Comparison of ENCODE assay signal across 9 cellular contexts in the genomic region with DNA sequence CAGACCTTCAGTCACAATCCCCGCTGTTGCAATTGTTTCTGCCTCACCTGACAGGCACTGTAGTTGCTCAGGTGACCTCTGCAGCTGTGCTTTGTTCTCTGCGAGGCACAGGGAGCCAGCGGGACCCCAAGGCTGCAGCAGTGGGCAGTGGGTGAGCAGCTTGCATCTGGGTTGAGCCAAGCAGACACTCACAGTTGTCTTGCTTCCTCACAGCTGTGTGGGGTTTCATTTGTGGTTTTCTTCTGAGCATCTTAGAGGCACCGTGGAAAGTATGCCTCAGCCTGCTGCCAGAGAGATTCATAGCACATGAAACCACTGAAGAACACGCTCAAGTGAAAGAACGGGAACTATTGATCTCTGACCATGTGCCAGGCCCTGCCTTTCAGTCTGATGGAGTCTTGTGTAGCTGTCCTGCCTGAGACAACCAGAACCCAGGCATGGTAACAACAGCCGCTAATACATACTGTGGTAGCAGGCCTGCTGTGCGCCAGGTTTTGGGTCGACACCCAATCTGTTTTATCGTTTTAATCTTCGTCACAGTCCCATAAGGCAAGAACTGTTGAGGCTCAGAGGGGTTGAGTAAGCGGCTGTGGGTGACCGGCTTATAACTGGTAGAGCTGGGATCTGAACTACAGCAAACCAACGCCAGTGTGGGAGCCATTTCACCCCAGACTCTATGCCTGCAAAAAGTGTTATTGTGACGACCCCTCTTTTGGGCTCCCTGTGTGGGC. TPM values are rescaled to one million over a fixed set of nuclear protein-coding genes. Genes with fewer than 3 reads are reported as not detected.
DNase-seq lines count a peak whose midpoint lies in the region; ATAC-seq and TF ChIP-seq lines count a peak whose summit lies in the region.
"Had no signal": no experiment of that assay in that cellular context is flagged by ENCODE, and none has a peak within 500 bp of the region (broad histone marks: within the 10 kb centered on the region; RNA-seq: fewer than 3 reads in every experiment).

No MANE protein-coding gene starts in this region.

- peaks cover 3% of the 10 kb centered on the region for H3K36me3 Mint-ChIP-seq in T-helper 2 cell treated with Interferon-gamma antibody and Interleukin-4, amounts not matched to agents 5 μg/mL and 100 μg/mL, for 36 hours (ENCODE audit: low read depth)

- peaks cover 42% of the 10 kb centered on the region for H3K4me1 Mint-ChIP-seq in T-helper 2 cell treated with Interferon-gamma antibody and Interleukin-4, amounts not matched to agents 5 μg/mL and 100 μg/mL, for 36 hours (ENCODE audit: low read depth)

- H3K9me3 Mint-ChIP-seq in T-helper 2 cell treated with Interferon-gamma antibody and Interleukin-4, amounts not matched to agents 5 μg/mL and 100 μg/mL, for 36 hours = no peaks in the 10 kb centered on the region

- in situ Hi-C loops in astrocyte of the spinal cord (cut with HindIII; ENCODE audit: low sequenced_read_pairs) = no loop called here

- no peak for TF ChIP-seq CTCF in astrocyte of the spinal cord (IDR thresholded peaks at IDR 0.05; ENCODE audit: low read depth, low read length)

- no peaks in the 10 kb centered on the region for H3K27me3 Mint-ChIP-seq in T-helper 2 cell treated with Interferon-gamma antibody and Interleukin-4, amounts not matched to agents 5 μg/mL and 100 μg/mL, for 36 hours (ENCODE audit: low read depth)

- no peaks in the 10 kb centered on the region for H3K27me3 ChIP-seq in mononuclear cell (ENCODE audit: insufficient read depth, low read length)

- ATAC-seq in GM18519 (IDR thresholded peaks at IDR 0.05; ENCODE audit: low FRiP score, unreplicated experiment) (peak; percentile 83), HG03045 (IDR thresholded peaks at IDR 0.05; ENCODE audit: unreplicated experiment) (peak; percentile 96)

- DNase-seq in T-helper 2 cell treated with Interferon-gamma antibody and Interleukin-4, amounts not matched to agents 5 μg/mL and 100 μg/mL, for 36 hours (ENCODE audit: low spot score) = peak; percentile 89
- DNase-seq in astrocyte of the spinal cord (ENCODE audit: low read depth, low spot score) = peak; percentile 73
- peak; percentile 45 to 56 for DNase-seq in stimulated activated CD8-positive, alpha-beta memory T cell treated with anti-CD3 and anti-CD28 coated beads, Interleukin-4, amount 100 ng/mL, for 4 hours (ENCODE audit: low read depth in 2 of 2, low spot score in 1 of 2)
- no peak for DNase-seq in HPDE6-E6E7 (ENCODE audit: extremely low spot score)
- no peak for DNase-seq in NCI-H1417 treated with DMSO at 0.1 percent for 48 hours (lab: John Stamatoyannopoulos, UW)

- peaks cover 49% of the 10 kb centered on the region for H3K4me1 ChIP-seq in mononuclear cell (ENCODE audit: insufficient read depth, low read length)

- H3K9me3 ChIP-seq in mononuclear cell (ENCODE audit: low read depth, low read length) = no peaks in the 10 kb centered on the region

- peak overlapping the region; percentile 97 for H3K27ac Mint-ChIP-seq in T-helper 2 cell treated with Interferon-gamma antibody and Interleukin-4, amounts not matched to agents 5 μg/mL and 100 μg/mL, for 36 hours

- H3K4me3 ChIP-seq in astrocyte of the spinal cord (ENCODE audit: low read depth, low read length) (no peak overlapping the region), mononuclear cell (ENCODE audit: low read length) (peak overlapping the region; percentile 39)

- H3K4me3 Mint-ChIP-seq in T-helper 2 cell treated with Interferon-gamma antibody and Interleukin-4, amounts not matched to agents 5 μg/mL and 100 μg/mL, for 36 hours = peak overlapping the region; percentile 88

RNA-seq across cellular contexts. Expression of gene GRK7, which starts 33.4 kb away (rescaled TPM):
- 0.10 TPM for total RNA-seq in mononuclear cell
- total RNA-seq: SK-MEL-5 had no signal

RNA-seq across cellular contexts. Expression of gene RNF7, which starts 58.5 kb away (rescaled TPM):
- total RNA-seq in mononuclear cell = 68.8 TPM

Comparison
In these comparisons a context has a peak if more than half of its experiments do, and no peak if none do; other contexts are left out.
1. DNase-seq: peak in T-helper 2 cell treated with Interferon-gamma antibody and Interleukin-4, amounts not matched to agents 5 μg/mL and 100 μg/mL, for 36 hours (single experiment), astrocyte of the spinal cord (single experiment) and stimulated activated CD8-positive, alpha-beta memory T cell treated with anti-CD3 and anti-CD28 coated beads, Interleukin-4, amount 100 ng/mL, for 4 hours (2 of 2); none in HPDE6-E6E7 (single experiment) and NCI-H1417 treated with DMSO at 0.1 percent for 48 hours (single experiment).